ENCODE assay signal across 22 cellular contexts in genomic region chr10:47223236-47223635, GRCh38.
"Had no signal": no experiment of that assay in that cellular context is flagged by ENCODE, and none has a peak within 500 bp of the region (broad histone marks: within the 10 kb centered on the region; RNA-seq: fewer than 3 reads in every experiment).

No MANE protein-coding gene starts in this region.

- H3K9me3 ChIP-seq: SJCRH30 had no signal

- H3K27me3 ChIP-seq: SJCRH30 had no signal

- H3K27me3 Mint-ChIP-seq: IgD-negative memory B cell had no signal

- H3K4me2 ChIP-seq: KMS-11 had no signal

- H3K4me1 ChIP-seq: SJCRH30 had no signal

- H3K36me3 Mint-ChIP-seq: IgD-negative memory B cell had no signal

- H3K4me3 ChIP-seq: K562, SJCRH30 had no signal

- H3K4me3 Mint-ChIP-seq: IgD-negative memory B cell had no signal

- H3K9ac ChIP-seq: KMS-11 had no signal

- H3K36me3 ChIP-seq: SJCRH30 had no signal

- DNase-seq: Kasumi-1, MM.1S, NCI-H1092 treated with DMSO at 0.1 percent for 48 hours, NCI-H1436, NCI-H187, NCI-H2029, NCI-H2081 treated with DMSO at 0.1 percent for 48 hours, NCI-H2171, NCI-H226, NCI-H446, NCI-H510A, NCI-H524 treated with DMSO at 0.1 percent for 48 hours, NCI-H69, NCI-H774, SHP77, SJCRH30 had no signal

- ATAC-seq: HepG2, K562, SK-N-SH treated with all-trans-retinoic acid at 6 μM for 48 hours had no signal

- H3K27ac ChIP-seq: KMS-11, RWPE1, SJCRH30 had no signal

- H3K9me3 Mint-ChIP-seq: IgD-negative memory B cell had no signal
